9 cellular contexts compared by ENCODE assay signal in the genomic region with DNA sequence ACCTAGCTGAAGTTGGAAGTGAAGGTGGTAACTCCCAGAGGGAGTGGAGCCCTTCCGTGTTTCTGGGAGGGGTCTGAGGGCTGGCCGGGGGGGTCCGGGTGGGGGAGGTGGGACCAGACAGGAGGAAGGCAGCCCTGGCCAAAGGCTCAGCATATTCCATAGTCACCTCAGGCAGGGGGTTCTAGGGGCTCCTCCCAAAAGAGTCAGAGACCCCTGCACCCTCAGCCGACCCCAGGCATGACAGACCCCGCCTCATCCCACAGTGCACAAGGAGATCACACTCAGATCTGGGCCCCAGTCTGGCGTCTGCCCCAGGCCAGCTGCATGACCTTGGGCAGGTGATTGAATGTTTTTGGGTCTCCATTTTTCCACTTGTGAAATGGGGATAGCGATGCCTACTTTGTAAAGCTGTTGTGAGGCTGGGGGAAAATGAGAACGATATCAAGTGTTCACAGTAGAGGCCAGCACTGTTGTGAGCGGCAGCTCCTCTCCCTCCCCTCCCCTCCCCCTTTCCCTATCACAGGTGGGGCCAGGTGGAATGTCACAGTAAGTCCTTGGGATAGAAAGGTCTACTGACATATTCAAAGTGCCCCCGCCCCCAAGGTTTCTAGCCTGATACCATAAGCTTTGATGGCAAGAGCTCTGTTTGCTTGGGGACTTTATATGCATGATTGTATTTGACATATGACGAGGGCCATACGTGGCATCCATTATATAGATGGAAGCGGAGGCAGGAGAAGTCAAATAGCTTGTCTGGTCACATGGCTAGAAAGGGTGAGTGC. TPM values are rescaled to one million over a fixed set of nuclear protein-coding genes. Genes with fewer than 3 reads are reported as not detected.
DNase-seq lines count a peak whose midpoint lies in the region; ATAC-seq and TF ChIP-seq lines count a peak whose summit lies in the region.
"Had no signal": no experiment of that assay in that cellular context is flagged by ENCODE, and none has a peak within 500 bp of the region (broad histone marks: within the 10 kb centered on the region; RNA-seq: fewer than 3 reads in every experiment).

No MANE protein-coding gene starts in this region.

- POLR2A ChIA-PET in IMR-90 (lab: Charles Lee; ENCODE audit: unreplicated experiment) = interaction anchor here (0.6 to 1.2 kb wide), 3 partner anchors 39 to 48 kb away, joined by 3 to 8 read pairs (median 3); partner anchors contain the start of gene DDIT4

- H4K91ac ChIP-seq in IMR-90 (ENCODE audit: insufficient read depth, low read depth, low read length) = peak overlapping the region; percentile 99

- no TSS peak for BruUV-seq in IMR-90 (replicated peaks; lab: Mats Ljungman, UMichigan)

- no CpG with 5 or more reads among the region's 13 CpGs for WGBS in IMR-90 (ENCODE audit: extremely low coverage in 2 of 2, insufficient read length in 1 of 2), 2 experiments

- H3K79me1 ChIP-seq in IMR-90 (ENCODE audit: low read depth in 1 of 2, low read length in 2 of 2) = peaks cover 0 to 22% of the 10 kb centered on the region in 2 experiments; a peak in 2 of 4 replicates

- peak overlapping the region; percentile 97 for H2AK9ac ChIP-seq in IMR-90 (replicated peaks; ENCODE audit: low read depth, low read length, poor library complexity)

- no peaks in the 10 kb centered on the region for H3K9me3 Mint-ChIP-seq in naive B cell

- peak overlapping the region in 3 of 8 donors; percentile 36 to 92 (median 61) for H3K4me3 Mint-ChIP-seq in naive B cell

- H3K36me3 ChIP-seq in ACC112 (ENCODE audit: insufficient read depth, low read length) (no peaks in the 10 kb centered on the region), IMR-90 (ENCODE audit: control insufficient read depth, insufficient read depth, low read length) (no peaks in the 10 kb centered on the region), breast epithelium (no peaks in the 10 kb centered on the region)

- TF ChIP-seq CTCF in IMR-90 (conservative IDR thresholded peaks at IDR 0.05; ENCODE audit: low read depth, low read length) (no peak), breast epithelium (IDR thresholded peaks at IDR 0.05) (no peak)

- H3K27ac Mint-ChIP-seq in naive B cell = peak overlapping the region; percentile 85 to 99 (median 99)

- H3K14ac ChIP-seq in IMR-90 (replicated peaks; ENCODE audit: low read depth, low read length) = peak overlapping the region; percentile 92

- H4K5ac ChIP-seq in IMR-90 (ENCODE audit: low read depth, low read length) = peak overlapping the region; percentile 87

- intact Hi-C loops in IMR-90 (cut with micrococcal nuclease) = loop anchor here (2.0 kb wide), 1 partner anchor 49 kb away; the partner anchor contains the start of gene DDIT4
- intact Hi-C loops in breast epithelium (cut with DNase I; ENCODE audit: low total_unique reads) = no loop called here
- intact Hi-C loops in head of caudate nucleus (cut with DNase I) = no loop called here

- peak overlapping the region; percentile 76 for H3K18ac ChIP-seq in IMR-90 (ENCODE audit: low read depth, low read length)

- H3K9me1 ChIP-seq in IMR-90 (ENCODE audit: insufficient read depth, low read length) = peaks cover 22% of the 10 kb centered on the region

- peak overlapping the region; percentile 89 for H3K27ac ChIP-seq in ACC112 (ENCODE audit: low read depth, low read length)
- peak overlapping the region; percentile 96 for H3K27ac ChIP-seq in IMR-90 (ENCODE audit: insufficient read depth, low read length)
- peak overlapping the region; percentile 93 to 94 for H3K27ac ChIP-seq in breast epithelium

- peaks cover 40 to 81% (median 74%) of the 10 kb centered on the region in 3 donors for H3K4me1 Mint-ChIP-seq in naive B cell

- TF ChIP-seq POLR2A in IMR-90 (IDR thresholded peaks at IDR 0.05; ENCODE audit: low read depth, low read length) (no peak; the same call in 1 of the 2 replicates), breast epithelium (IDR thresholded peaks at IDR 0.05) (no peak)

- H3K9me3 ChIP-seq in IMR-90 (ENCODE audit: control insufficient read depth, insufficient read depth, low read length) = no peaks in the 10 kb centered on the region
- no peaks in the 10 kb centered on the region for H3K9me3 ChIP-seq in breast epithelium

- dilution Hi-C loops in IMR-90 (cut with HindIII; ENCODE audit: low sequenced_read_pairs, unreplicated experiment) = no loop called here

- peak overlapping the region; percentile 67 for H3K9ac ChIP-seq in IMR-90 (ENCODE audit: low read depth, low read length)

- in situ Hi-C loops in IMR-90 (cut with MboI; ENCODE audit: low sequenced_read_pairs) = loop anchor here (10.0 kb wide), 1 partner anchor 357 kb away; the partner anchor contains the start of gene CHST3

- peak overlapping the region; percentile 91 for H2BK20ac ChIP-seq in IMR-90 (ENCODE audit: low read depth, low read length)

- H3K4me3 ChIP-seq in ACC112 (ENCODE audit: low read depth, low read length) (no peak overlapping the region), IMR-90 (ENCODE audit: insufficient read depth, low read depth, low read length) (no peak overlapping the region), breast epithelium (peak overlapping the region in 1 of 3 donors; percentile 26)

- peak overlapping the region; percentile 100 for H2AK5ac ChIP-seq in IMR-90 (ENCODE audit: low read depth, low read length)

- H2BK5ac ChIP-seq in IMR-90 (ENCODE audit: low read depth, low read length, poor library complexity, severe bottlenecking) = peak overlapping the region; percentile 93

- no peaks in the 10 kb centered on the region for H3K27me3 ChIP-seq in ACC112 (ENCODE audit: insufficient read depth, low read length)
- no peaks in the 10 kb centered on the region for H3K27me3 ChIP-seq in IMR-90 (ENCODE audit: control insufficient read depth, insufficient read depth, low read length)
- H3K27me3 ChIP-seq in breast epithelium = no peaks in the 10 kb centered on the region

- no peak for TF ChIP-seq RAD21 in IMR-90 (IDR thresholded peaks at IDR 0.05; ENCODE audit: low read length)

- H3K27me3 Mint-ChIP-seq in naive B cell = no peaks in the 10 kb centered on the region

- H4K8ac ChIP-seq in IMR-90 (ENCODE audit: low read depth in 2 of 2, low read length in 2 of 2) = peak overlapping the region; percentile 92 to 99

- H3K36me3 Mint-ChIP-seq in naive B cell = no peaks in the 10 kb centered on the region

- peak overlapping the region; percentile 95 for H3K56ac ChIP-seq in IMR-90 (ENCODE audit: extremely low read depth, insufficient read depth, low read length)

- CTCF ChIA-PET in IMR-90 (lab: Yijun Ruan, JAX) = interaction anchor here (0.9 to 1.6 kb wide), 2 partner anchors 46 to 273 kb away, joined by 3 read pairs; no protein-coding TSS in a partner anchor

- peak overlapping the region; percentile 89 for H3K23ac ChIP-seq in IMR-90 (ENCODE audit: low read depth, low read length)

- H4K20me1 ChIP-seq in IMR-90 (ENCODE audit: insufficient read depth, low read length) = no peaks in the 10 kb centered on the region

- H3K4me1 ChIP-seq in ACC112 (ENCODE audit: control insufficient read depth, insufficient read depth, low read length, unreplicated experiment) (peaks cover 49% of the 10 kb centered on the region), IMR-90 (ENCODE audit: control insufficient read depth, insufficient read depth, low read length) (peaks cover 42% of the 10 kb centered on the region), breast epithelium (peaks cover 13 to 29% of the 10 kb centered on the region in 2 donors)

- peak overlapping the region; percentile 97; the same call in 2 of the 3 replicates for H2BK15ac ChIP-seq in IMR-90 (ENCODE audit: low read depth, low read length)

- peak overlapping the region; percentile 34 for H3K4me2 ChIP-seq in IMR-90 (ENCODE audit: low read depth, low read length)

- no peak overlapping the region for H2AFZ ChIP-seq in ACC112 (ENCODE audit: low read length, unreplicated experiment)
- peak overlapping the region; percentile 88 for H2AFZ ChIP-seq in IMR-90 (replicated peaks; ENCODE audit: low read length, poor library complexity)

- H2BK120ac ChIP-seq in IMR-90 (ENCODE audit: low read depth, low read length) = peak overlapping the region; percentile 98

- ATAC-seq in IMR-90 (ENCODE audit: low read depth) = no peak
- ATAC-seq in naive B cell (ENCODE audit: low read depth in 2 of 2) = no peak
- no peak for ATAC-seq in HG03442 (IDR thresholded peaks at IDR 0.05; ENCODE audit: unreplicated experiment)

- H3K4ac ChIP-seq in IMR-90 (ENCODE audit: low read depth, low read length) = peak overlapping the region; percentile 98

- DNase-seq in IMR-90 (no peak), breast epithelium (ENCODE audit: low spot score in 2 of 2) (no peak), naive B cell (no peak), head of caudate nucleus (no peak), COLO829 (ENCODE audit: low spot score) (no peak), NCI-H1092 (lab: John Stamatoyannopoulos, UW) (no peak)
- DNase-seq: cortex of kidney had no signal

- no peaks in the 10 kb centered on the region for H3K79me2 ChIP-seq in ACC112 (ENCODE audit: control insufficient read depth, insufficient read depth, low read length, unreplicated experiment)

TF ChIP-seq in IMR-90, 13 proteins besides CTCF, POLR2A, EP300 and RAD21 (continues in another document):
- TF ChIP-seq BHLHE40 (IDR thresholded peaks at IDR 0.05; ENCODE audit: low read depth, low read length) (no peak), MXI1 (IDR thresholded peaks at IDR 0.05; ENCODE audit: borderline replicate concordance, low read depth, low read length) (no peak), CEBPB (IDR thresholded peaks at IDR 0.05; ENCODE audit: low read depth, low read length) (no peak), RCOR1 (IDR thresholded peaks at IDR 0.05; ENCODE audit: insufficient replicate concordance, low read length) (no peak)
- TF ChIP-seq, protein P1, sequence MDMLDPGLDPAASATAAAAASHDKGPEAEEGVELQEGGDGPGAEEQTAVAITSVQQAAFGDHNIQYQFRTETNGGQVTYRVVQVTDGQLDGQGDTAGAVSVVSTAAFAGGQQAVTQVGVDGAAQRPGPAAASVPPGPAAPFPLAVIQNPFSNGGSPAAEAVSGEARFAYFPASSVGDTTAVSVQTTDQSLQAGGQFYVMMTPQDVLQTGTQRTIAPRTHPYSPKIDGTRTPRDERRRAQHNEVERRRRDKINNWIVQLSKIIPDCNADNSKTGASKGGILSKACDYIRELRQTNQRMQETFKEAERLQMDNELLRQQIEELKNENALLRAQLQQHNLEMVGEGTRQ (IDR thresholded peaks at IDR 0.05; ENCODE audit: low read depth, low read length) = no peak

RNA-seq across cellular contexts. Expression of gene DNAJB12, which starts 33.3 kb away (rescaled TPM):
- total RNA-seq in IMR-90 (2012; rRNA removed) (18.3 and 19.2 TPM in 2 replicates), breast epithelium (10 to 100 TPM; 38.4 to 48.1 (median 38.7) TPM)
- polyA plus RNA-seq in IMR-90 (2012; rRNA removed) (23.1 and 24.0 TPM in 2 replicates), naive B cell (ENCODE audit: low read depth in 6 of 6) (10 to 100 TPM; 15.7 to 28.4 (median 18.6) TPM)
- polyA plus RNA-seq in IMR-90 (2012; cell fraction: cytosol; rRNA removed) = 18.5 and 22.8 TPM in 2 replicates
- polyA plus RNA-seq in IMR-90 (2012; cell fraction: nucleus; rRNA removed; ENCODE audit: low replicate concordance) = 28.0 and 41.8 TPM in 2 replicates

RNA-seq across cellular contexts. Expression of gene DDIT4, which starts 47.7 kb away (rescaled TPM):
- total RNA-seq in IMR-90 (2012; rRNA removed) = 108 and 110 TPM in 2 replicates
- polyA plus RNA-seq in IMR-90 (2012; rRNA removed) = 31.0 and 59.6 TPM in 2 replicates
- 38.8 and 80.6 TPM in 2 replicates for polyA plus RNA-seq in IMR-90 (2012; cell fraction: cytosol; rRNA removed)
- 80.3 and 93.3 TPM in 2 replicates for polyA plus RNA-seq in IMR-90 (2012; cell fraction: nucleus; rRNA removed; ENCODE audit: low replicate concordance)
- total RNA-seq in breast epithelium = 100 to 1,000 TPM; 183 to 555 (median 341) TPM
- 100 to 1,000 TPM in 1 of 6 donors, 10 to 100 TPM in 5; 22.6 to 124 (median 78.2) TPM for polyA plus RNA-seq in naive B cell (ENCODE audit: low read depth in 6 of 6)
